In genomic region chr19:39546599-39546998, GRCh38 we compare ENCODE assay signal across 20 cellular contexts. TPM values are rescaled to one million over a fixed set of nuclear protein-coding genes. Genes with fewer than 3 reads are reported as not detected.
A peak's percentile ranks its signal among the peaks of the same experiment; 100 is the strongest.
DNase-seq lines count a peak whose midpoint lies in the region; ATAC-seq and TF ChIP-seq lines count a peak whose summit lies in the region.
"Had no signal": no experiment of that assay in that cellular context is flagged by ENCODE, and none has a peak within 500 bp of the region (broad histone marks: within the 10 kb centered on the region; RNA-seq: fewer than 3 reads in every experiment).

No MANE protein-coding gene starts in this region.

- H3K4me2 ChIP-seq in GM23338 (no peak overlapping the region), mesendoderm (ENCODE audit: low read length) (no peak overlapping the region)
- H3K4me2 ChIP-seq: BLaER1, KMS-11 had no signal

- peaks cover 12% of the 10 kb centered on the region for H3K27me3 Mint-ChIP-seq in GM23338 (ENCODE audit: insufficient read depth, low read depth, poor library complexity)

- H3K27ac ChIP-seq in GM23338 (ENCODE audit: low read depth) (no peak overlapping the region), mesendoderm (ENCODE audit: low read depth, low read length) (no peak overlapping the region)
- H3K27ac ChIP-seq: BLaER1, cardiac muscle cell, KMS-11, neutrophil had no signal

- no peak overlapping the region for H4K5ac ChIP-seq in mesendoderm (ENCODE audit: low read length)

- H3K4me1 ChIP-seq in GM23338 (ENCODE audit: insufficient read depth) (peaks cover 4% of the 10 kb centered on the region; the same call in 1 of the 2 replicates), mesendoderm (ENCODE audit: control insufficient read depth, low read depth, low read length) (peaks cover 2% of the 10 kb centered on the region)

- H4K8ac ChIP-seq in mesendoderm (ENCODE audit: low read depth, low read length): no peak overlapping the region

- no peak for ATAC-seq in GM23338
- ATAC-seq in stimulated activated naive CD8-positive, alpha-beta T cell treated with anti-CD3 and anti-CD28 coated beads, Interleukin-15, Interleukin-2, amounts not matched to agents 100 U/mL and 50 U/mL, for 24 hours: no peak

- H2AK5ac ChIP-seq in mesendoderm (ENCODE audit: low read length): no peak overlapping the region

- H4K20me1 ChIP-seq in GM23338 (replicated peaks; ENCODE audit: insufficient read depth): no peaks in the 10 kb centered on the region
- H4K20me1 ChIP-seq: BLaER1 had no signal

- H3K79me1 ChIP-seq in mesendoderm (ENCODE audit: low read length): no peaks in the 10 kb centered on the region

- no peaks in the 10 kb centered on the region for H3K36me3 Mint-ChIP-seq in GM23338 (ENCODE audit: low read depth)

- H2AFZ ChIP-seq in GM23338: 0 out of 2 replicates have a peak overlapping the region, but pooled peaks have one; percentile 43

- H3K4me3 Mint-ChIP-seq in GM23338: no peak overlapping the region

- H3K9me2 ChIP-seq in GM23338 (ENCODE audit: insufficient read depth): no peaks in the 10 kb centered on the region

- no peaks in the 10 kb centered on the region for H3F3A ChIP-seq in GM23338 (replicated peaks; ENCODE audit: low read depth)

- H2BK120ac ChIP-seq in mesendoderm (ENCODE audit: low read depth, low read length): no peak overlapping the region

- H3K27ac Mint-ChIP-seq in GM23338: no peak overlapping the region

- no peak overlapping the region for H3K18ac ChIP-seq in mesendoderm (ENCODE audit: low read length)

- H3K4me3 ChIP-seq in GM23338 (no peak overlapping the region), mesendoderm (ENCODE audit: low read length) (no peak overlapping the region)
- H3K4me3 ChIP-seq: BLaER1, cardiac muscle cell had no signal

- no peak overlapping the region for H3K56ac ChIP-seq in mesendoderm (ENCODE audit: low read length)

- TF ChIP-seq CTCF in GM23338 (conservative IDR thresholded peaks at IDR 0.05; ENCODE audit: low read depth in 2 of 2): no peak

- no peak overlapping the region for H3K23ac ChIP-seq in mesendoderm (ENCODE audit: low read length)

- H3K27me3 ChIP-seq in GM23338 (ENCODE audit: insufficient read depth) (no peaks in the 10 kb centered on the region), mesendoderm (ENCODE audit: insufficient read depth, low read length, poor library complexity) (no peaks in the 10 kb centered on the region)
- H3K27me3 ChIP-seq: BLaER1, cardiac muscle cell had no signal

- H3K4ac ChIP-seq in mesendoderm (ENCODE audit: low read depth, low read length): no peak overlapping the region

- no CpG with 5 or more reads among the region's 8 CpGs for WGBS in mesendoderm (ENCODE audit: extremely low coverage, insufficient coverage, low lambda C conversion rate)

- peaks cover 9% of the 10 kb centered on the region for H3K4me1 Mint-ChIP-seq in GM23338

- DNase-seq in activated CD4-positive, alpha-beta T cell treated with anti-CD3 and anti-CD28 coated beads for 48 hours: peak; percentile 45
- no peak for DNase-seq in activated CD4-positive, alpha-beta T cell treated with anti-CD3 and anti-CD28 coated beads for 4 hours
- DNase-seq in GM23338 (ENCODE audit: low spot score): peak; percentile 39
- DNase-seq in SW480 (ENCODE audit: low spot score): peak; percentile 38
- peak; percentile 54 for DNase-seq in mesendoderm
- DNase-seq in NCI-H446 treated with DMSO at 0.1 percent for 48 hours (lab: John Stamatoyannopoulos, UW): no peak
- no peak for DNase-seq in HPDE6-E6E7 (ENCODE audit: extremely low spot score)
- DNase-seq in stimulated activated naive CD8-positive, alpha-beta T cell treated with anti-CD3 and anti-CD28 coated beads, Interleukin-15, Interleukin-2, amounts not matched to agents 100 U/mL and 50 U/mL, for 24 hours: no peak
- DNase-seq: activated CD4-positive, alpha-beta T cell treated with anti-CD3 and anti-CD28 coated beads, Interleukin-2, amount 50 U/mL, for 1 hour; amniotic stem cell; dermis blood vessel endothelial cell; NCI-H1930; NCI-H510A treated with DMSO at 0.1 percent for 48 hours; retina had no signal

- no peaks in the 10 kb centered on the region for H3K79me2 ChIP-seq in GM23338 (replicated peaks; ENCODE audit: insufficient read depth)
- no peaks in the 10 kb centered on the region for H3K79me2 ChIP-seq in mesendoderm (ENCODE audit: control insufficient read depth, insufficient read depth, low read length)

- H2BK15ac ChIP-seq in mesendoderm (replicated peaks; ENCODE audit: low read depth): no peak overlapping the region

- H3K9me3 Mint-ChIP-seq in GM23338: no peaks in the 10 kb centered on the region

- no peak overlapping the region for H2BK5ac ChIP-seq in mesendoderm (ENCODE audit: low read length)

- no peak overlapping the region for H3K9ac ChIP-seq in mesendoderm (ENCODE audit: low read length)
- H3K9ac ChIP-seq: BLaER1, KMS-11 had no signal

- H3K36me3 ChIP-seq in GM23338 (ENCODE audit: insufficient read depth) (no peaks in the 10 kb centered on the region), mesendoderm (ENCODE audit: control insufficient read depth, insufficient read depth, low read length) (no peaks in the 10 kb centered on the region)
- H3K36me3 ChIP-seq: BLaER1, cardiac muscle cell, neutrophil had no signal

TF ChIP-seq in GM23338, 12 proteins besides CTCF, POLR2A, EP300 and RAD21:
- TF ChIP-seq STAT1 (IDR thresholded peaks at IDR 0.05; ENCODE audit: unreplicated experiment): no peak
- TF ChIP-seq CREB1 (CRISPR knock-in tag; IDR thresholded peaks at IDR 0.05; ENCODE audit: low read depth): no peak

RNA-seq across cellular contexts. Expression of gene EID2, which starts 6.6 kb away (rescaled TPM):
- total RNA-seq in GM23338 (2014; rRNA removed; shearing (Covaris generic)): 22.8 and 25.2 TPM in 2 replicates
- 24.4 and 24.6 TPM in 2 replicates for polyA plus RNA-seq in GM23338 (2016; fragmentation: Nextera tagmentation; extraction: Ambion mirVana)
- polyA plus RNA-seq in mesendoderm (2013, experiment 1 of 2): 21.4 TPM
- polyA plus RNA-seq in mesendoderm (2013, experiment 2 of 2): 21.7 TPM

RNA-seq across cellular contexts. Expression of gene EID2B, which starts 13.9 kb away (rescaled TPM):
- total RNA-seq in GM23338 (2014; rRNA removed; shearing (Covaris generic)): 2.5 and 4.7 TPM in 2 replicates
- 4.1 and 4.6 TPM in 2 replicates for polyA plus RNA-seq in GM23338 (2016; fragmentation: Nextera tagmentation; extraction: Ambion mirVana)
- polyA plus RNA-seq in mesendoderm (2013, experiment 1 of 2): 1.7 TPM
- 1.4 TPM for polyA plus RNA-seq in mesendoderm (2013, experiment 2 of 2)

RNA-seq across cellular contexts. Expression of gene SELENOV, which starts 31.7 kb away (rescaled TPM):
- total RNA-seq in GM23338 (2014; rRNA removed; shearing (Covaris generic)): 8.7 and 13.8 TPM in 2 replicates
- 8.0 and 12.4 TPM in 2 replicates for polyA plus RNA-seq in GM23338 (2016; fragmentation: Nextera tagmentation; extraction: Ambion mirVana)
- 5.9 TPM for polyA plus RNA-seq in mesendoderm (2013, experiment 1 of 2)
- 7.0 TPM for polyA plus RNA-seq in mesendoderm (2013, experiment 2 of 2)
- total RNA-seq: dermis blood vessel endothelial cell, fibroblast of villous mesenchyme, lower leg skin had no signal

RNA-seq across cellular contexts. Expression of gene DLL3, which starts 47.9 kb away (rescaled TPM):
- 15.6 and 19.1 TPM in 2 replicates for total RNA-seq in GM23338 (2014; rRNA removed; shearing (Covaris generic))
- 9.8 and 9.9 TPM in 2 replicates for polyA plus RNA-seq in GM23338 (2016; fragmentation: Nextera tagmentation; extraction: Ambion mirVana)
- polyA plus RNA-seq in mesendoderm (2013, experiment 1 of 2): 2.2 TPM
- 2.4 TPM for polyA plus RNA-seq in mesendoderm (2013, experiment 2 of 2)

RNA-seq across cellular contexts. Expression of gene LGALS13, which starts 55.7 kb away (rescaled TPM):
- total RNA-seq in GM23338 (2014; rRNA removed; shearing (Covaris generic)): not detected in 2 replicates
- polyA plus RNA-seq in GM23338 (2016; fragmentation: Nextera tagmentation; extraction: Ambion mirVana): not detected in 2 replicates
- not detected for polyA plus RNA-seq in mesendoderm (2013, experiment 1 of 2)
- not detected for polyA plus RNA-seq in mesendoderm (2013, experiment 2 of 2)
- total RNA-seq: cardiac muscle cell, dermis blood vessel endothelial cell, fibroblast of villous mesenchyme, lower leg skin had no signal
- polyA plus RNA-seq: cardiac muscle cell had no signal

Comparison
In these comparisons a context has a peak if more than half of its experiments do, and no peak if none do; other contexts are left out.
1. DNase-seq: peak in activated CD4-positive, alpha-beta T cell treated with anti-CD3 and anti-CD28 coated beads for 48 hours (single experiment), GM23338 (single experiment), SW480 (single experiment) and mesendoderm (single experiment); none in activated CD4-positive, alpha-beta T cell treated with anti-CD3 and anti-CD28 coated beads for 4 hours (0 of 2), NCI-H446 treated with DMSO at 0.1 percent for 48 hours (single experiment), HPDE6-E6E7 (single experiment) and stimulated activated naive CD8-positive, alpha-beta T cell treated with anti-CD3 and anti-CD28 coated beads, Interleukin-15, Interleukin-2, amounts not matched to agents 100 U/mL and 50 U/mL, for 24 hours (single experiment).